19 cellular contexts compared by ENCODE assay signal in genomic region chr7:84058311-84059076, GRCh38.
DNase-seq lines count a peak whose midpoint lies in the region; TF ChIP-seq lines count a peak whose summit lies in the region.
"Had no signal": no experiment of that assay in that cellular context is flagged by ENCODE, and none has a peak within 500 bp of the region (broad histone marks: within the 10 kb centered on the region; RNA-seq: fewer than 3 reads in every experiment).

No MANE protein-coding gene starts in this region.

- intact Hi-C loops in MCF 10A (cut with micrococcal nuclease), result no loop called here
- intact Hi-C loops in breast epithelium (cut with DNase I; ENCODE audit: low total_unique reads), result no loop called here
- intact Hi-C loops in CD14-positive monocyte (cut with micrococcal nuclease), result no loop called here

- DNase-seq in MCF 10A (ENCODE audit: unreplicated experiment), result no peak
- DNase-seq in breast epithelium (ENCODE audit: low spot score in 2 of 2), result no peak
- peak; percentile 57 for DNase-seq in SW480 (ENCODE audit: low spot score)
- DNase-seq in fibroblast of the aortic adventitia (ENCODE audit: low read depth), result peak; percentile 61
- DNase-seq in NCI-H1417 (lab: John Stamatoyannopoulos, UW), result no peak
- no peak for DNase-seq in germinal center (ENCODE audit: low spot score)
- no peak for DNase-seq in WERI-Rb-1
- DNase-seq in CD14-positive monocyte (ENCODE audit: low spot score), result no peak
- DNase-seq: amniotic stem cell; effector memory CD4-positive, alpha-beta T cell; heart right ventricle; lower lobe of right lung; NCI-H187; NCI-H748 treated with DMSO at 0.1 percent for 48 hours had no signal

- H3K27ac Mint-ChIP-seq in MCF 10A (ENCODE audit: low read depth, unreplicated experiment), result peak overlapping the region; percentile 71
- H3K27ac Mint-ChIP-seq in CD14-positive monocyte, result no peak overlapping the region
- H3K27ac Mint-ChIP-seq: IgD-negative memory B cell had no signal

- TF ChIP-seq CTCF in MCF 10A (IDR thresholded peaks at IDR 0.05; ENCODE audit: unreplicated experiment) (no peak), breast epithelium (IDR thresholded peaks at IDR 0.05) (no peak), fibroblast of the aortic adventitia (IDR thresholded peaks at IDR 0.05; ENCODE audit: insufficient read depth, low read length) (no peak), WERI-Rb-1 (IDR thresholded peaks at IDR 0.05; ENCODE audit: low read depth, low read length) (no peak), CD14-positive monocyte (IDR thresholded peaks at IDR 0.05) (no peak)

- no peak overlapping the region for H3K27ac ChIP-seq in breast epithelium
- no peak overlapping the region for H3K27ac ChIP-seq in WERI-Rb-1
- H3K27ac ChIP-seq: heart right ventricle, lower lobe of right lung, neutrophil, tibial nerve, VCaP had no signal

- TF ChIP-seq POLR2A in breast epithelium (IDR thresholded peaks at IDR 0.05), result no peak

- CTCF ChIA-PET in MCF 10A (lab: Yijun Ruan, JAX), result interaction anchor here (0.7 to 0.8 kb wide), 2 partner anchors 188 to 591 kb away, joined by 3 to 4 read pairs; no protein-coding TSS in a partner anchor

- no peaks in the 10 kb centered on the region for H3K27me3 ChIP-seq in breast epithelium
- no peaks in the 10 kb centered on the region for H3K27me3 ChIP-seq in WERI-Rb-1 (ENCODE audit: insufficient read depth, low read depth, severe bottlenecking)
- H3K27me3 ChIP-seq: heart right ventricle, neutrophil, tibial nerve had no signal

- H3K9me3 ChIP-seq in breast epithelium (peaks cover 0 to 3% of the 10 kb centered on the region in 2 donors), WERI-Rb-1 (ENCODE audit: severe bottlenecking) (no peaks in the 10 kb centered on the region)
- H3K9me3 ChIP-seq: HAP-1, heart right ventricle, lower lobe of right lung, neutrophil, tibial nerve had no signal

- peak overlapping the region; percentile 13 for H3K4me3 Mint-ChIP-seq in MCF 10A (ENCODE audit: unreplicated experiment)
- no peak overlapping the region for H3K4me3 Mint-ChIP-seq in CD14-positive monocyte
- H3K4me3 Mint-ChIP-seq: IgD-negative memory B cell had no signal

- POLR2A ChIA-PET in MCF 10A (lab: Yijun Ruan, JAX), result interaction anchor here (1.3 kb wide), 1 partner anchor 14 kb away, joined by 6 read pairs; no protein-coding TSS in a partner anchor

- no peaks in the 10 kb centered on the region for H3K9me3 Mint-ChIP-seq in MCF 10A (ENCODE audit: unreplicated experiment)
- H3K9me3 Mint-ChIP-seq in CD14-positive monocyte, result peaks cover 0 to 9% (median 6%) of the 10 kb centered on the region in 7 donors
- H3K9me3 Mint-ChIP-seq: IgD-negative memory B cell had no signal

- no peaks in the 10 kb centered on the region for H3K4me1 ChIP-seq in breast epithelium
- H3K4me1 ChIP-seq: HAP-1, heart right ventricle, lower lobe of right lung, tibial nerve had no signal

- H3K4me1 Mint-ChIP-seq in MCF 10A (ENCODE audit: insufficient read depth, unreplicated experiment) (peaks cover 39% of the 10 kb centered on the region), CD14-positive monocyte (no peaks in the 10 kb centered on the region)
- H3K4me1 Mint-ChIP-seq: IgD-negative memory B cell had no signal

- H3K36me3 ChIP-seq in breast epithelium (no peaks in the 10 kb centered on the region), WERI-Rb-1 (no peaks in the 10 kb centered on the region)
- H3K36me3 ChIP-seq: HAP-1, heart right ventricle, lower lobe of right lung, neutrophil, tibial nerve had no signal

- no peaks in the 10 kb centered on the region for H3K27me3 Mint-ChIP-seq in MCF 10A (ENCODE audit: insufficient read depth, unreplicated experiment)
- H3K27me3 Mint-ChIP-seq in CD14-positive monocyte (ENCODE audit: low read depth in 3 of 3), result no peaks in the 10 kb centered on the region
- H3K27me3 Mint-ChIP-seq: IgD-negative memory B cell had no signal

- H3K4me3 ChIP-seq in breast epithelium (no peak overlapping the region), fibroblast of the aortic adventitia (ENCODE audit: low read depth, low read length) (no peak overlapping the region), WERI-Rb-1 (ENCODE audit: low read depth, low read length) (no peak overlapping the region)
- H3K4me3 ChIP-seq: HAP-1, heart right ventricle, lower lobe of right lung, tibial nerve had no signal

- H3K36me3 Mint-ChIP-seq in MCF 10A (ENCODE audit: insufficient read depth, unreplicated experiment) (no peaks in the 10 kb centered on the region), CD14-positive monocyte (no peaks in the 10 kb centered on the region)
- H3K36me3 Mint-ChIP-seq: IgD-negative memory B cell had no signal

- TSS peak; percentile 68 for BruUV-seq in MCF 10A (replicated peaks; lab: Mats Ljungman, UMichigan)

Comparison
In these comparisons a context has a peak if more than half of its experiments do, and no peak if none do; other contexts are left out.
1. DNase-seq: peak in SW480 (single experiment) and fibroblast of the aortic adventitia (single experiment); none in MCF 10A (single experiment), breast epithelium (0 of 2), NCI-H1417 (0 of 3), germinal center (single experiment), WERI-Rb-1 (single experiment) and CD14-positive monocyte (single experiment).